In genomic region chr14:22070119-22070982, GRCh38 we compare ENCODE assay signal across 8 cellular contexts.
DNase-seq lines count a peak whose midpoint lies in the region; ATAC-seq and TF ChIP-seq lines count a peak whose summit lies in the region.

No MANE protein-coding gene starts in this region.

- H3K36me3 ChIP-seq in CD4-positive, CD25-positive, alpha-beta regulatory T cell (ENCODE audit: control insufficient read depth, insufficient read depth, low read length): no peaks in the 10 kb centered on the region
- H3K36me3 ChIP-seq in MM.1S (replicated peaks; ENCODE audit: insufficient read depth, low read length): no peaks in the 10 kb centered on the region

- no peaks in the 10 kb centered on the region for H3K36me3 Mint-ChIP-seq in CD4-positive, CD25-positive, alpha-beta regulatory T cell

- peaks cover 6% of the 10 kb centered on the region for H3K4me1 ChIP-seq in CD4-positive, CD25-positive, alpha-beta regulatory T cell (ENCODE audit: control insufficient read depth, insufficient read depth, low read length, poor library complexity, severe bottlenecking)
- peaks cover 9% of the 10 kb centered on the region; the same call in 1 of the 2 replicates for H3K4me1 ChIP-seq in MM.1S (ENCODE audit: low read length)

- H3K9me3 Mint-ChIP-seq in CD4-positive, CD25-positive, alpha-beta regulatory T cell: no peaks in the 10 kb centered on the region

- no peaks in the 10 kb centered on the region for H3K9me3 ChIP-seq in CD4-positive, CD25-positive, alpha-beta regulatory T cell (ENCODE audit: control insufficient read depth in 2 of 2, low read length in 2 of 2)
- H3K9me3 ChIP-seq in MM.1S (replicated peaks; ENCODE audit: insufficient read depth, low read length): no peaks in the 10 kb centered on the region

- H3K27ac Mint-ChIP-seq in CD4-positive, CD25-positive, alpha-beta regulatory T cell: peak overlapping the region; percentile 90 to 92 (median 91)

- H3K27ac ChIP-seq in CD4-positive, CD25-positive, alpha-beta regulatory T cell (ENCODE audit: insufficient read depth, low read length, poor library complexity, severe bottlenecking): peak overlapping the region; percentile 51
- peak overlapping the region; percentile 68 for H3K27ac ChIP-seq in MM.1S (ENCODE audit: low read length)

- ATAC-seq in CD4-positive, CD25-positive, alpha-beta regulatory T cell (ENCODE audit: low read depth in 2 of 2): peak; percentile 83 to 84
- ATAC-seq in GM21737 (IDR thresholded peaks at IDR 0.05; ENCODE audit: unreplicated experiment): peak; percentile 43

- H3K4me3 Mint-ChIP-seq in CD4-positive, CD25-positive, alpha-beta regulatory T cell: peak overlapping the region; percentile 86 to 96 (median 94)

- in situ Hi-C loops in GM13977 (cut with MboI; ENCODE audit: low pct_unique_long_range_greater_than_20kb, low sequenced_read_pairs, unreplicated experiment): no loop called here

- H3K27me3 Mint-ChIP-seq in CD4-positive, CD25-positive, alpha-beta regulatory T cell: peaks cover 6% of the 10 kb centered on the region

- no peaks in the 10 kb centered on the region for H3K9me2 ChIP-seq in MM.1S (replicated peaks; ENCODE audit: insufficient read depth, low read length)

- peak overlapping the region; percentile 92 for H3K4me2 ChIP-seq in MM.1S (ENCODE audit: low read depth, low read length)

- no peaks in the 10 kb centered on the region for H3K27me3 ChIP-seq in CD4-positive, CD25-positive, alpha-beta regulatory T cell (ENCODE audit: control insufficient read depth, insufficient read depth, low read length)
- H3K27me3 ChIP-seq in MM.1S (replicated peaks; ENCODE audit: insufficient read depth, low read length): no peaks in the 10 kb centered on the region

- peak overlapping the region; percentile 48; the same call in 1 of the 2 replicates for H3K9ac ChIP-seq in MM.1S (ENCODE audit: low read length)

- H3K79me2 ChIP-seq in MM.1S (ENCODE audit: low read length): no peaks in the 10 kb centered on the region

- no peaks in the 10 kb centered on the region for H4K20me1 ChIP-seq in MM.1S (ENCODE audit: insufficient read depth, low read length)

- peaks cover 3 to 45% (median 19%) of the 10 kb centered on the region in 4 donors for H3K4me1 Mint-ChIP-seq in CD4-positive, CD25-positive, alpha-beta regulatory T cell

- peak overlapping the region; percentile 84 for H3K4me3 ChIP-seq in CD4-positive, CD25-positive, alpha-beta regulatory T cell (ENCODE audit: low read depth, low read length)
- H3K4me3 ChIP-seq in MM.1S (ENCODE audit: low read length): peak overlapping the region; percentile 64

- peak overlapping the region; percentile 80 for H2AFZ ChIP-seq in MM.1S (ENCODE audit: low read length)

- peaks cover 18% of the 10 kb centered on the region for H3F3A ChIP-seq in MM.1S (ENCODE audit: insufficient read depth, low read length)

- TF ChIP-seq CTCF in MM.1S (IDR thresholded peaks at IDR 0.05; ENCODE audit: low read length) (no peak), GM13977 (IDR thresholded peaks at IDR 0.05; ENCODE audit: extremely low read depth, insufficient read depth, missing control alignments) (no peak)

- DNase-seq in CD4-positive, CD25-positive, alpha-beta regulatory T cell: peak; percentile 29 to 80 (median 57)
- DNase-seq in MM.1S (peak; percentile 64), islet precursor cell (peak; percentile 62), GM13977 (ENCODE audit: low spot score) (no peak), NCI-H2029 (lab: John Stamatoyannopoulos, UW) (no peak), NCI-H2227 treated with DMSO at 0.1 percent for 48 hours (lab: John Stamatoyannopoulos, UW) (no peak)
- peak; percentile 81 for DNase-seq in activated effector memory CD4-positive, alpha-beta T cell treated with anti-CD3 and anti-CD28 coated beads, Interleukin-2, amount 50 U/mL, for 16 hours

Comparison
In these comparisons a context has a peak if more than half of its experiments do, and no peak if none do; other contexts are left out.
1. DNase-seq: peak in CD4-positive, CD25-positive, alpha-beta regulatory T cell (3 of 3), MM.1S (single experiment), activated effector memory CD4-positive, alpha-beta T cell treated with anti-CD3 and anti-CD28 coated beads, Interleukin-2, amount 50 U/mL, for 16 hours (single experiment) and islet precursor cell (single experiment); none in GM13977 (single experiment), NCI-H2029 (single experiment) and NCI-H2227 treated with DMSO at 0.1 percent for 48 hours (single experiment).